ENCODE assay signal across 1 cellular context in genomic region chr22:50678218-50678650, GRCh38.
A peak's percentile ranks its signal among the peaks of the same experiment; 100 is the strongest.
TF ChIP-seq lines count a peak whose summit lies in the region.

No MANE protein-coding gene starts in this region.

TF ChIP-seq in endothelial cell of umbilical vein, 7 proteins besides CTCF, POLR2A, EP300 and RAD21:
- no peak for TF ChIP-seq FOS (IDR thresholded peaks at IDR 0.05; ENCODE audit: borderline replicate concordance, insufficient read depth, low read length)
- TF ChIP-seq EZH2 (IDR thresholded peaks at IDR 0.05; ENCODE audit: borderline replicate concordance, low read depth, low read length, severe bottlenecking): no peak
- peak; percentile 7 for TF ChIP-seq POLR2AphosphoS5 (IDR thresholded peaks at IDR 0.05; ENCODE audit: insufficient read depth, low read depth, low read length)
TF ChIP-seq in endothelial cell of umbilical vein: peak in this region for 1.
